ENCODE assay signal across 23 cellular contexts in genomic region chr17:82058230-82058854, GRCh38. TPM values are rescaled to one million over a fixed set of nuclear protein-coding genes. Genes with fewer than 3 reads are reported as not detected.
DNase-seq lines count a peak whose midpoint lies in the region; FAIRE-seq and TF ChIP-seq lines count a peak whose summit lies in the region.
"Had no signal": no experiment of that assay in that cellular context is flagged by ENCODE, and none has a peak within 500 bp of the region (broad histone marks: within the 10 kb centered on the region; RNA-seq: fewer than 3 reads in every experiment).

No MANE protein-coding gene starts in this region.

- H3K27ac ChIP-seq in kidney (ENCODE audit: low read depth in 2 of 2, low read length in 2 of 2): no peak overlapping the region
- H3K27ac ChIP-seq in CD8-positive, alpha-beta memory T cell (ENCODE audit: low read depth, low read length): no peak overlapping the region
- H3K27ac ChIP-seq: C4-2B, colonic mucosa, skin epidermis, thoracic aorta, vagina had no signal

- peaks cover 5% of the 10 kb centered on the region for H3K4me1 Mint-ChIP-seq in activated naive CD4-positive, alpha-beta T cell treated with anti-CD3 and anti-CD28 coated beads for 36 hours (ENCODE audit: low read depth)
- peaks cover 0 to 4% (median 2%) of the 10 kb centered on the region in 3 donors for H3K4me1 Mint-ChIP-seq in CD8-positive, alpha-beta memory T cell

- H3K9me3 Mint-ChIP-seq in activated naive CD4-positive, alpha-beta T cell treated with anti-CD3 and anti-CD28 coated beads for 36 hours: no peaks in the 10 kb centered on the region
- H3K9me3 Mint-ChIP-seq in CD8-positive, alpha-beta memory T cell: no peaks in the 10 kb centered on the region
- H3K9me3 Mint-ChIP-seq: activated CD4-positive, alpha-beta memory T cell treated with anti-CD3 and anti-CD28 coated beads, Interleukin-2, amount 10 ng/mL, durations not matched to agents 7 days and 5 days; effector memory CD8-positive, alpha-beta T cell had no signal

- H3K36me3 Mint-ChIP-seq in activated naive CD4-positive, alpha-beta T cell treated with anti-CD3 and anti-CD28 coated beads for 36 hours (ENCODE audit: low read depth): peaks cover 2% of the 10 kb centered on the region
- peaks cover 0 to 76% (median 0%) of the 10 kb centered on the region in 3 donors for H3K36me3 Mint-ChIP-seq in CD8-positive, alpha-beta memory T cell

- no peak for TF ChIP-seq CTCF in kidney (IDR thresholded peaks at IDR 0.05; ENCODE audit: borderline replicate concordance, extremely low read depth, insufficient read depth)
- no peak for TF ChIP-seq CTCF in GM13977 (IDR thresholded peaks at IDR 0.05; ENCODE audit: extremely low read depth, insufficient read depth, missing control alignments)

- H3K27me3 Mint-ChIP-seq in activated naive CD4-positive, alpha-beta T cell treated with anti-CD3 and anti-CD28 coated beads for 36 hours (ENCODE audit: low read depth): no peaks in the 10 kb centered on the region
- no peaks in the 10 kb centered on the region for H3K27me3 Mint-ChIP-seq in CD8-positive, alpha-beta memory T cell
- H3K27me3 Mint-ChIP-seq: activated CD4-positive, alpha-beta memory T cell treated with anti-CD3 and anti-CD28 coated beads, Interleukin-2, amount 10 ng/mL, durations not matched to agents 7 days and 5 days; effector memory CD8-positive, alpha-beta T cell had no signal

- in situ Hi-C loops in GM13977 (cut with MboI; ENCODE audit: low pct_unique_long_range_greater_than_20kb, low sequenced_read_pairs, unreplicated experiment): no loop called here

- intact Hi-C loops in kidney (cut with DNase I): no loop called here
- intact Hi-C loops in activated naive CD4-positive, alpha-beta T cell treated with anti-CD3 and anti-CD28 coated beads for 36 hours (cut with micrococcal nuclease): no loop called here

- peak; percentile 4 for DNase-seq in stimulated activated CD4-positive, alpha-beta T cell treated with anti-CD3 and anti-CD28 coated beads, Interleukin-15, amount 100 ng/mL, for 24 hours
- DNase-seq in stimulated activated CD4-positive, alpha-beta T cell treated with anti-CD3 and anti-CD28 coated beads, Interleukin-2, amount 100 ng/mL, for 48 hours: no peak
- DNase-seq in NT2/D1 (ENCODE audit: low read depth, low spot score): no peak
- peak; percentile 65 for DNase-seq in kidney
- no peak for DNase-seq in NCI-H2227 (lab: John Stamatoyannopoulos, UW; ENCODE audit: unreplicated experiment)
- DNase-seq in GM13977 (ENCODE audit: low spot score): no peak
- DNase-seq in activated naive CD4-positive, alpha-beta T cell treated with anti-CD3 and anti-CD28 coated beads for 36 hours: no peak
- no peak for DNase-seq in CD8-positive, alpha-beta memory T cell
- DNase-seq: activated CD4-positive, alpha-beta memory T cell treated with anti-CD3 and anti-CD28 coated beads, Interleukin-2, amount 10 ng/mL, durations not matched to agents 7 days and 5 days; activated CD4-positive, CD25-positive, alpha-beta regulatory T cell; colonic mucosa; effector memory CD8-positive, alpha-beta T cell; GOT3; Kasumi-1; MV-4-11; NCI-H1694; stimulated activated naive CD4-positive, alpha-beta T cell treated with Interleukin-2 at 50 U/mL for 16 hours; T1000 had no signal

- CTCF ChIA-PET in activated naive CD4-positive, alpha-beta T cell treated with anti-CD3 and anti-CD28 coated beads for 36 hours (lab: Charles Lee): no interaction called here
- CTCF ChIA-PET in CD8-positive, alpha-beta memory T cell (lab: Charles Lee): no interaction called here

- H3K4me1 ChIP-seq in NT2/D1 (ENCODE audit: insufficient read depth, insufficient read length) (peaks cover 14% of the 10 kb centered on the region), kidney (ENCODE audit: control insufficient read depth in 1 of 2, insufficient read depth in 1 of 2, low read depth in 1 of 2, low read length in 2 of 2) (peaks cover 5 to 13% of the 10 kb centered on the region in 2 donors)
- peaks cover 3% of the 10 kb centered on the region for H3K4me1 ChIP-seq in CD8-positive, alpha-beta memory T cell (ENCODE audit: insufficient read depth, low read length)
- H3K4me1 ChIP-seq: colonic mucosa had no signal

- POLR2A ChIA-PET in CD8-positive, alpha-beta memory T cell (lab: Charles Lee): no interaction called here

- peaks cover 99% of the 10 kb centered on the region for H3K36me3 ChIP-seq in NT2/D1 (ENCODE audit: insufficient read depth, insufficient read length, low read length)
- peaks cover 5 to 30% of the 10 kb centered on the region in 2 donors for H3K36me3 ChIP-seq in kidney (ENCODE audit: control insufficient read depth in 1 of 2, insufficient read depth in 2 of 2, low read length in 2 of 2)
- no peaks in the 10 kb centered on the region for H3K36me3 ChIP-seq in CD8-positive, alpha-beta memory T cell (ENCODE audit: insufficient read depth, low read length)

- no peaks in the 10 kb centered on the region for H3K9me3 ChIP-seq in NT2/D1 (ENCODE audit: insufficient read depth, low read length)
- H3K9me3 ChIP-seq in kidney (ENCODE audit: control insufficient read depth in 1 of 2, low read length in 2 of 2): no peaks in the 10 kb centered on the region
- H3K9me3 ChIP-seq in CD8-positive, alpha-beta memory T cell (ENCODE audit: low read length): no peaks in the 10 kb centered on the region
- H3K9me3 ChIP-seq: colonic mucosa, thoracic aorta, vagina had no signal

- no peaks in the 10 kb centered on the region for H3K27me3 ChIP-seq in NT2/D1 (ENCODE audit: insufficient read depth, insufficient read length)
- H3K27me3 ChIP-seq in CD8-positive, alpha-beta memory T cell (ENCODE audit: insufficient read depth, low read length, poor library complexity, severe bottlenecking): no peaks in the 10 kb centered on the region
- H3K27me3 ChIP-seq: colonic mucosa, vagina had no signal

- no peak overlapping the region for H3K27ac Mint-ChIP-seq in activated naive CD4-positive, alpha-beta T cell treated with anti-CD3 and anti-CD28 coated beads for 36 hours
- H3K27ac Mint-ChIP-seq in CD8-positive, alpha-beta memory T cell: no peak overlapping the region
- H3K27ac Mint-ChIP-seq: activated CD4-positive, alpha-beta memory T cell treated with anti-CD3 and anti-CD28 coated beads, Interleukin-2, amount 10 ng/mL, durations not matched to agents 7 days and 5 days; effector memory CD8-positive, alpha-beta T cell had no signal

- no peak for FAIRE-seq in kidney (lab: Jason Lieb, UNC)
- FAIRE-seq: D721Med had no signal

- no peak overlapping the region for H3K4me3 Mint-ChIP-seq in activated naive CD4-positive, alpha-beta T cell treated with anti-CD3 and anti-CD28 coated beads for 36 hours
- H3K4me3 Mint-ChIP-seq in CD8-positive, alpha-beta memory T cell: no peak overlapping the region
- H3K4me3 Mint-ChIP-seq: activated CD4-positive, alpha-beta memory T cell treated with anti-CD3 and anti-CD28 coated beads, Interleukin-2, amount 10 ng/mL, durations not matched to agents 7 days and 5 days; effector memory CD8-positive, alpha-beta T cell had no signal

- H3K4me3 ChIP-seq in NT2/D1 (ENCODE audit: insufficient read length, low read depth) (no peak overlapping the region), kidney (ENCODE audit: low read length in 2 of 2) (no peak overlapping the region)
- no peak overlapping the region for H3K4me3 ChIP-seq in CD8-positive, alpha-beta memory T cell (ENCODE audit: low read length)
- H3K4me3 ChIP-seq: colonic mucosa, skin epidermis, thoracic aorta, vagina had no signal

- H3K9ac ChIP-seq in NT2/D1 (ENCODE audit: insufficient read length, low read depth): peak overlapping the region; percentile 56
- H3K9ac ChIP-seq in kidney (ENCODE audit: low read length in 2 of 2): no peak overlapping the region

RNA-seq across cellular contexts. Expression of gene GPS1, which starts 6.6 kb away (rescaled TPM):
- total RNA-seq in kidney: 99.3 TPM
- 149 TPM for polyA plus RNA-seq in kidney (ENCODE audit: insufficient read depth, low read depth, low replicate concordance)
- 10 to 100 TPM; 91.0 to 91.3 TPM for total RNA-seq in activated naive CD4-positive, alpha-beta T cell treated with anti-CD3 and anti-CD28 coated beads for 36 hours
- 100 to 1,000 TPM; 122 to 125 TPM for total RNA-seq in CD8-positive, alpha-beta memory T cell
- polyA plus RNA-seq in CD8-positive, alpha-beta memory T cell: 151 TPM

RNA-seq across cellular contexts. Expression of gene RFNG, which starts 6.7 kb away (rescaled TPM):
- total RNA-seq in kidney: 29.8 TPM
- 47.3 TPM for polyA plus RNA-seq in kidney (ENCODE audit: insufficient read depth, low read depth, low replicate concordance)
- 10 to 100 TPM; 17.6 to 18.0 TPM for total RNA-seq in activated naive CD4-positive, alpha-beta T cell treated with anti-CD3 and anti-CD28 coated beads for 36 hours
- 10 to 100 TPM; 18.1 to 19.4 TPM for total RNA-seq in CD8-positive, alpha-beta memory T cell
- polyA plus RNA-seq in CD8-positive, alpha-beta memory T cell: 7.3 TPM

RNA-seq across cellular contexts. Expression of gene DUS1L, which starts 7.3 kb away (rescaled TPM):
- 84.8 TPM for total RNA-seq in kidney
- polyA plus RNA-seq in kidney (ENCODE audit: insufficient read depth, low read depth, low replicate concordance): 102 TPM
- 100 to 1,000 TPM; 132 to 133 TPM for total RNA-seq in activated naive CD4-positive, alpha-beta T cell treated with anti-CD3 and anti-CD28 coated beads for 36 hours
- 100 to 1,000 TPM; 206 to 210 TPM for total RNA-seq in CD8-positive, alpha-beta memory T cell
- 142 TPM for polyA plus RNA-seq in CD8-positive, alpha-beta memory T cell

RNA-seq across cellular contexts. Expression of gene DCXR, which starts 20.8 kb away (rescaled TPM):
- total RNA-seq in kidney: 102 TPM
- 551 TPM for polyA plus RNA-seq in kidney (ENCODE audit: insufficient read depth, low read depth, low replicate concordance)
- total RNA-seq in activated naive CD4-positive, alpha-beta T cell treated with anti-CD3 and anti-CD28 coated beads for 36 hours: 100 to 1,000 TPM; 139 to 146 TPM
- 100 to 1,000 TPM; 117 to 127 TPM for total RNA-seq in CD8-positive, alpha-beta memory T cell
- polyA plus RNA-seq in CD8-positive, alpha-beta memory T cell: 108 TPM

RNA-seq across cellular contexts. Expression of gene RAC3, which starts 26.9 kb away (rescaled TPM):
- total RNA-seq in kidney: 2.6 TPM
- 13.1 TPM for polyA plus RNA-seq in kidney (ENCODE audit: insufficient read depth, low read depth, low replicate concordance)
- 1 to 10 TPM; 4.5 to 4.8 TPM for total RNA-seq in activated naive CD4-positive, alpha-beta T cell treated with anti-CD3 and anti-CD28 coated beads for 36 hours
- 1 to 10 TPM; 4.2 to 4.5 TPM for total RNA-seq in CD8-positive, alpha-beta memory T cell
- polyA plus RNA-seq in CD8-positive, alpha-beta memory T cell: not detected

Comparison
In these comparisons a context has a peak if more than half of its experiments do, and no peak if none do; other contexts are left out.
1. DNase-seq: peak in stimulated activated CD4-positive, alpha-beta T cell treated with anti-CD3 and anti-CD28 coated beads, Interleukin-15, amount 100 ng/mL, for 24 hours (single experiment) and kidney (single experiment); none in stimulated activated CD4-positive, alpha-beta T cell treated with anti-CD3 and anti-CD28 coated beads, Interleukin-2, amount 100 ng/mL, for 48 hours (0 of 2), NT2/D1 (single experiment), NCI-H2227 (single experiment), GM13977 (single experiment), activated naive CD4-positive, alpha-beta T cell treated with anti-CD3 and anti-CD28 coated beads for 36 hours (single experiment) and CD8-positive, alpha-beta memory T cell (0 of 5).